ENCODE assay signal across 1 cellular context in the genomic region with DNA sequence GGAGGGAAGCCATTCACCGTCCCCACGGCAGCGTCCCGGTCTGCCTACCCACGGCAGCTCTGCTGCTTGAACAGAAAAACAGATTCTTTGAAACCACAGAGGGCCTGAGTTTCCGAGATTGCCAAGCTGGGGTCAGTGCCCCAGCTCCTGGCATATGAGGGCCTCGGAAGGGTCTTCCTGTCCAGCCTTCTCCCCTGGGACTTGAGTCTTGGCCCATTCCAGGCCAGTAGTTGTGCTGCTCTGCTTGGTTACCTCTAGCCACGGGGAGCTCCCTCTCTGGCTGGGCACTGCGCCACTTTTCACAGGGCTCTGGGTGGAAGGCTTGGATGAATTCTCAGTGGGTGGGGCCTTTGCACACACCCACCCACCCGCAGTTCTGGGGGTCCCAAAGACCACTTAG.
TF ChIP-seq lines count a peak whose summit lies in the region.

No MANE protein-coding gene starts in this region.

TF ChIP-seq in HepG2, 621 proteins besides CTCF, POLR2A, EP300 and RAD21:
- TF ChIP-seq, protein P1, sequence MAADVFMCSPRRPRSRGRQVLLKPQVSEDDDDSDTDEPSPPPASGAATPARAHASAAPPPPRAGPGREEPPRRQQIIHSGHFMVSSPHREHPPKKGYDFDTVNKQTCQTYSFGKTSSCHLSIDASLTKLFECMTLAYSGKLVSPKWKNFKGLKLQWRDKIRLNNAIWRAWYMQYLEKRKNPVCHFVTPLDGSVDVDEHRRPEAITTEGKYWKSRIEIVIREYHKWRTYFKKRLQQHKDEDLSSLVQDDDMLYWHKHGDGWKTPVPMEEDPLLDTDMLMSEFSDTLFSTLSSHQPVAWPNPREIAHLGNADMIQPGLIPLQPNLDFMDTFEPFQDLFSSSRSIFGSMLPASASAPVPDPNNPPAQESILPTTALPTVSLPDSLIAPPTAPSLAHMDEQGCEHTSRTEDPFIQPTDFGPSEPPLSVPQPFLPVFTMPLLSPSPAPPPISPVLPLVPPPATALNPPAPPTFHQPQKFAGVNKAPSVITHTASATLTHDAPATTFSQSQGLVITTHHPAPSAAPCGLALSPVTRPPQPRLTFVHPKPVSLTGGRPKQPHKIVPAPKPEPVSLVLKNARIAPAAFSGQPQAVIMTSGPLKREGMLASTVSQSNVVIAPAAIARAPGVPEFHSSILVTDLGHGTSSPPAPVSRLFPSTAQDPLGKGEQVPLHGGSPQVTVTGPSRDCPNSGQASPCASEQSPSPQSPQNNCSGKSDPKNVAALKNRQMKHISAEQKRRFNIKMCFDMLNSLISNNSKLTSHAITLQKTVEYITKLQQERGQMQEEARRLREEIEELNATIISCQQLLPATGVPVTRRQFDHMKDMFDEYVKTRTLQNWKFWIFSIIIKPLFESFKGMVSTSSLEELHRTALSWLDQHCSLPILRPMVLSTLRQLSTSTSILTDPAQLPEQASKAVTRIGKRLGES (CRISPR knock-in tag; IDR thresholded peaks at IDR 0.05; ENCODE audit: borderline replicate concordance), result no peak
- TF ChIP-seq NCOA2 (CRISPR knock-in tag; IDR thresholded peaks at IDR 0.05) (no peak), SCMH1 (CRISPR knock-in tag; IDR thresholded peaks at IDR 0.05; ENCODE audit: borderline replicate concordance) (no peak), ZFX (CRISPR knock-in tag; IDR thresholded peaks at IDR 0.05; ENCODE audit: low read depth) (no peak), ZBTB7B (CRISPR knock-in tag; IDR thresholded peaks at IDR 0.05) (no peak), EHMT2 (IDR thresholded peaks at IDR 0.05; ENCODE audit: borderline replicate concordance, low read depth, low read length) (no peak), ZKSCAN8 (CRISPR knock-in tag; IDR thresholded peaks at IDR 0.05; ENCODE audit: borderline replicate concordance) (no peak), NFKB2 (CRISPR knock-in tag; IDR thresholded peaks at IDR 0.05; ENCODE audit: borderline replicate concordance) (no peak), RXRA (CRISPR knock-in tag; IDR thresholded peaks at IDR 0.05) (no peak), SRF (IDR thresholded peaks at IDR 0.05; ENCODE audit: low read depth, low read length) (no peak), MIER3 (CRISPR knock-in tag; IDR thresholded peaks at IDR 0.05; ENCODE audit: borderline replicate concordance) (no peak), KLF9 (CRISPR knock-in tag; IDR thresholded peaks at IDR 0.05; ENCODE audit: low read depth) (no peak), ASH2L (IDR thresholded peaks at IDR 0.05; ENCODE audit: insufficient read length, low read depth, low read length) (no peak), TAF1 (CRISPR knock-in tag; IDR thresholded peaks at IDR 0.05) (no peak)
TF ChIP-seq in HepG2: peak in this region for 0.
